Comparison of ENCODE assay signal across 33 cellular contexts in the genomic region with DNA sequence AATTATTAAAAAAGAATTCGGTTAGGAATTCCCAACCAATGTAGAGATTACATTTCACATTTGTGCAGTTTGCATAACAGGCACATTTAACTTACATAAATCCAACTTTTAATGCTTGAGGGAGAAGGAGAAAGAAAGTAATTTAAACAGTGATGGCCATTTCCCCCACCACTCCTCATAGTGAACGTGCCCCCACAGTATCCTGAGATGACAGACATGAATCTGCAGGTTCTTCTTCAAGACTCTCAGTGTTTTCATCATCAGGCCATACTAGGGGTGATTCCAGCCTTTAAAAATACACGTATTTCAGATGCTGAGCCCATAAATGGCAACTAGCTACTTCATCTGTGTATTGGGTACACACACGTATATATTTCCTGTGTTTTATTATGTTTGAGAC.
"Had no signal": no experiment of that assay in that cellular context is flagged by ENCODE, and none has a peak within 500 bp of the region (broad histone marks: within the 10 kb centered on the region; RNA-seq: fewer than 3 reads in every experiment).

No MANE protein-coding gene starts in this region.

- H3K27me3 ChIP-seq: adrenal gland, ascending aorta, body of pancreas, brain microvascular endothelial cell, breast epithelium, cardiac muscle cell had no signal

- ATAC-seq: activated naive CD4-positive, alpha-beta T cell treated with anti-CD3 and anti-CD28 coated beads, Interleukin-2, amount 50 U/mL, for 72 hours; activated naive CD8-positive, alpha-beta T cell treated with anti-CD3 and anti-CD28 coated beads, Interleukin-2, amount 50 U/mL, for 24 hours; activated T-cell treated with anti-CD3 and anti-CD28 coated beads, Interleukin-2, amount 50 U/mL, for 4 hours; activated T-cell treated with anti-CD3 and anti-CD28 coated beads, Interleukin-2, amount 50 U/mL, for 72 hours; activated T-helper 17 cell treated with anti-CD3 and anti-CD28 coated beads, Interleukin-2, amount 50 U/mL, for 72 hours; body of pancreas had no signal

- H3K9me3 ChIP-seq: adrenal gland, body of pancreas had no signal

- H3K27ac ChIP-seq: adrenal gland, ascending aorta, body of pancreas, brain microvascular endothelial cell, breast epithelium, cardiac muscle cell had no signal

- H3K4me1 ChIP-seq: adrenal gland, body of pancreas, breast epithelium had no signal

- H3K36me3 ChIP-seq: adrenal gland, brain microvascular endothelial cell, breast epithelium, cardiac muscle cell had no signal

- DNase-seq: activated effector memory CD4-positive, alpha-beta T cell treated with anti-CD3 and anti-CD28 coated beads, Interleukin-2, amount 50 U/mL, for 16 hours; activated effector memory CD4-positive, alpha-beta T cell treated with Interleukin-2 at 50 U/mL for 16 hours; activated gamma-delta T cell; activated gamma-delta T cell treated with Interleukin-2 at 50 U/mL for 16 hours; activated naive CD4-positive, alpha-beta T cell; activated naive CD4-positive, alpha-beta T cell treated with anti-CD3 and anti-CD28 coated beads for 36 hours; activated naive CD4-positive, alpha-beta T cell treated with anti-CD3 and anti-CD28 coated beads, Interleukin-2, amount 10 ng/mL, durations not matched to agents 7 days and 5 days; activated naive CD4-positive, alpha-beta T cell treated with anti-CD3 and anti-CD28 coated beads, Interleukin-2, amount 50 U/mL, for 16 hours; activated naive CD4-positive, alpha-beta T cell treated with Interleukin-2 at 50 U/mL for 16 hours; activated naive CD8-positive, alpha-beta T cell treated with anti-CD3 and anti-CD28 coated beads for 36 hours; activated naive CD8-positive, alpha-beta T cell treated with anti-CD3 and anti-CD28 coated beads, Interleukin-2, amount 10 ng/mL, durations not matched to agents 7 days and 5 days; activated naive CD8-positive, alpha-beta T cell treated with anti-CD3 and anti-CD28 coated beads, Interleukin-2, amount 50 U/mL, for 24 hours; activated T-cell treated with anti-CD3 and anti-CD28 coated beads, Interleukin-2, amount 50 U/mL, for 24 hours; activated T-cell treated with anti-CD3 and anti-CD28 coated beads, Interleukin-2, amount 50 U/mL, for 4 hours; activated T-cell treated with anti-CD3 and anti-CD28 coated beads, Interleukin-2, amount 50 U/mL, for 48 hours; activated T-cell treated with anti-CD3 and anti-CD28 coated beads, Interleukin-2, amount 50 U/mL, for 72 hours; adrenal gland; amniotic stem cell; amygdala; anterior cingulate cortex; aorta; body of pancreas; brain microvascular endothelial cell; caudate nucleus; central memory CD4-positive, alpha-beta T cell; cerebellar nuclear complex had no signal

- H3K4me3 ChIP-seq: adrenal gland, ascending aorta, body of pancreas, breast epithelium, cardiac muscle cell had no signal

- FAIRE-seq: astrocyte, bronchial epithelial cell had no signal
